Comparison of ENCODE assay signal across 38 cellular contexts in the genomic region with DNA sequence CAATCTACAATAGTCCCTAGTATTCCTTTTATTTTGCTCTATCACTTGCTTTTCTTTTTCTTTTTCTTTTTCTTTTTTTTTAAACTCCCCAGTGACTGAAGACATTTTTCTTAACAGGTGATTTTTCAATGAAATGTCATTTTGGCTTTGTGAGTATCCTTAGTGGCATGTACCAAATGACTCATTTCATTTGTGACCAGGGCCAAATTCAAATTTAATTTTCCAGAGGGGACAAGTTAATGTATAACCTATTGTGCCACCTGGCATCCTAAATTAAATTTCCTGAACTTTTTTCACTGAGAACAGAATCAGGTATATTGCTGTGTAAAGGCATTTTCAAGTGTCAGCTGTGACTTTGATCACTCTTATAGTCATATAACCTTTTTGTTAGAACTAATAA. TPM values are rescaled to one million over a fixed set of nuclear protein-coding genes. Genes with fewer than 3 reads are reported as not detected.
"Had no signal": no experiment of that assay in that cellular context is flagged by ENCODE, and none has a peak within 500 bp of the region (broad histone marks: within the 10 kb centered on the region; RNA-seq: fewer than 3 reads in every experiment).

No MANE protein-coding gene starts in this region.

- DNase-seq: activated B cell treated with CpG ODN at 0.5 μM for 24 hours; activated CD4-positive, alpha-beta memory T cell treated with anti-CD3 and anti-CD28 coated beads for 36 hours; activated CD4-positive, alpha-beta T cell treated with anti-CD3 and anti-CD28 coated beads for 4 hours; activated CD4-positive, alpha-beta T cell treated with anti-CD3 and anti-CD28 coated beads, Interleukin-2, amount 10 ng/mL, durations not matched to agents 24 days and 14 days; activated CD4-positive, alpha-beta T cell treated with anti-CD3 and anti-CD28 coated beads, Interleukin-2, amount 50 U/mL, for 1 hour; activated CD4-positive, alpha-beta T cell treated with anti-CD3 and anti-CD28 coated beads, Interleukin-2, amount 50 U/mL, for 4 hours; activated CD4-positive, CD25-positive, alpha-beta regulatory T cell treated with anti-CD3 and anti-CD28 coated beads, Interleukin-2, amount 50 U/mL, for 72 hours; activated CD8-positive, alpha-beta memory T cell treated with anti-CD3 and anti-CD28 coated beads, Interleukin-2, amount 50 U/mL, for 4 hours; activated CD8-positive, alpha-beta T cell treated with anti-CD3 and anti-CD28 coated beads for 36 hours; activated effector memory CD4-positive, alpha-beta T cell treated with anti-CD3 and anti-CD28 coated beads, Interleukin-2, amount 50 U/mL, for 16 hours; activated gamma-delta T cell treated with Interleukin-2 at 50 U/mL for 16 hours; activated naive CD4-positive, alpha-beta T cell; activated naive CD4-positive, alpha-beta T cell treated with anti-CD3 and anti-CD28 coated beads for 36 hours; activated naive CD4-positive, alpha-beta T cell treated with anti-CD3 and anti-CD28 coated beads, Interleukin-2, amount 50 U/mL, for 16 hours; activated naive CD8-positive, alpha-beta T cell treated with anti-CD3 and anti-CD28 coated beads for 36 hours; activated T-cell treated with anti-CD3 and anti-CD28 coated beads for 4 hours; activated T-cell treated with anti-CD3 and anti-CD28 coated beads, Interleukin-2, amount 50 U/mL, for 1 hour; activated T-cell treated with anti-CD3 and anti-CD28 coated beads, Interleukin-2, amount 50 U/mL, for 4 hours; activated T-cell treated with anti-CD3 and anti-CD28 coated beads, Interleukin-2, amount 50 U/mL, for 72 hours; adrenal gland; amniotic stem cell; aorta; body of pancreas; brain microvascular endothelial cell; central memory CD4-positive, alpha-beta T cell; T-helper 2 cell; T-helper 9 cell had no signal

- H3K36me3 ChIP-seq: adrenal gland, brain microvascular endothelial cell, breast epithelium had no signal

- H3K9me3 Mint-ChIP-seq: activated B cell treated with CpG ODN at 0.5 μM for 24 hours; activated CD4-positive, alpha-beta T cell treated with anti-CD3 and anti-CD28 coated beads, Interleukin-2, amount 10 ng/mL, durations not matched to agents 24 days and 14 days; T-helper 1 cell treated with Interleukin-12 subunit alpha and Interleukin-12 subunit beta and Interleukin-4 antibody, amounts not matched to agents 30 μg/mL and 1 μg/mL, for 36 hours had no signal

- H3K4me1 Mint-ChIP-seq: activated B cell treated with CpG ODN at 0.5 μM for 24 hours; activated CD4-positive, alpha-beta T cell treated with anti-CD3 and anti-CD28 coated beads, Interleukin-2, amount 10 ng/mL, durations not matched to agents 24 days and 14 days; activated naive CD8-positive, alpha-beta T cell treated with anti-CD3 and anti-CD28 coated beads for 36 hours; activated T-helper 17 cell treated with anti-CD3 and anti-CD28 coated beads, Interleukin-2, amount 50 U/mL, for 72 hours had no signal

- H3K4me1 ChIP-seq: adrenal gland, body of pancreas, breast epithelium had no signal

- H3K27me3 Mint-ChIP-seq: activated B cell treated with CpG ODN at 0.5 μM for 24 hours; activated CD4-positive, alpha-beta memory T cell treated with anti-CD3 and anti-CD28 coated beads for 36 hours; activated CD4-positive, alpha-beta T cell treated with anti-CD3 and anti-CD28 coated beads, Interleukin-2, amount 10 ng/mL, durations not matched to agents 24 days and 14 days; activated CD8-positive, alpha-beta T cell treated with anti-CD3 and anti-CD28 coated beads for 36 hours; activated naive CD8-positive, alpha-beta T cell treated with anti-CD3 and anti-CD28 coated beads for 36 hours; activated T-helper 17 cell treated with anti-CD3 and anti-CD28 coated beads, Interleukin-2, amount 50 U/mL, for 72 hours had no signal

- H3K27ac ChIP-seq: adrenal gland, body of pancreas, brain microvascular endothelial cell, breast epithelium, VCaP had no signal

- H3K4me3 Mint-ChIP-seq: activated B cell treated with CpG ODN at 0.5 μM for 24 hours; activated CD4-positive, alpha-beta memory T cell treated with anti-CD3 and anti-CD28 coated beads for 36 hours; activated CD4-positive, alpha-beta T cell treated with anti-CD3 and anti-CD28 coated beads, Interleukin-2, amount 10 ng/mL, durations not matched to agents 24 days and 14 days; activated CD8-positive, alpha-beta T cell treated with anti-CD3 and anti-CD28 coated beads for 36 hours; activated naive CD4-positive, alpha-beta T cell treated with anti-CD3 and anti-CD28 coated beads for 36 hours; activated naive CD8-positive, alpha-beta T cell treated with anti-CD3 and anti-CD28 coated beads for 36 hours; activated T-cell treated with anti-CD3 and anti-CD28 coated beads, Interleukin-2, amount 50 U/mL, for 4 hours; activated T-cell treated with anti-CD3 and anti-CD28 coated beads, Interleukin-2, amount 50 U/mL, for 72 hours; activated T-helper 1 cell treated with anti-CD3 and anti-CD28 coated beads, Interleukin-12 subunit alpha, Interleukin-12 subunit beta, Interleukin-2, Interleukin-4 antibody, amounts not matched to agents 30 ng/mL and 10 ng/mL and 1 ng/mL, durations not matched to agents 14 hours and 24 hours and 36 hours; activated T-helper 17 cell treated with anti-CD3 and anti-CD28 coated beads, Interleukin-2, amount 50 U/mL, for 72 hours; T-helper 1 cell treated with Interleukin-12 subunit alpha and Interleukin-12 subunit beta and Interleukin-4 antibody, amounts not matched to agents 30 μg/mL and 1 μg/mL, for 36 hours; T-helper 2 cell treated with Interferon-gamma antibody and Interleukin-4, amounts not matched to agents 5 μg/mL and 100 μg/mL, for 36 hours had no signal

- H3K36me3 Mint-ChIP-seq: activated CD4-positive, alpha-beta memory T cell treated with anti-CD3 and anti-CD28 coated beads for 36 hours; activated naive CD4-positive, alpha-beta T cell treated with anti-CD3 and anti-CD28 coated beads, Interleukin-2, amount 50 U/mL, for 72 hours; activated naive CD8-positive, alpha-beta T cell treated with anti-CD3 and anti-CD28 coated beads for 36 hours had no signal

- H3K27me3 ChIP-seq: adrenal gland, body of pancreas, brain microvascular endothelial cell, breast epithelium had no signal

- ATAC-seq: activated CD8-positive, alpha-beta T cell treated with anti-CD3 and anti-CD28 coated beads for 36 hours; activated naive CD4-positive, alpha-beta T cell treated with anti-CD3 and anti-CD28 coated beads, Interleukin-2, amount 50 U/mL, for 72 hours; activated T-cell treated with anti-CD3 and anti-CD28 coated beads, Interleukin-2, amount 50 U/mL, for 4 hours; activated T-cell treated with anti-CD3 and anti-CD28 coated beads, Interleukin-2, amount 50 U/mL, for 72 hours; activated T-helper 17 cell treated with anti-CD3 and anti-CD28 coated beads, Interleukin-2, amount 50 U/mL, for 72 hours; body of pancreas had no signal

- H3K9me3 ChIP-seq: adrenal gland, body of pancreas, breast epithelium had no signal

- H3K27ac Mint-ChIP-seq: activated B cell treated with CpG ODN at 0.5 μM for 24 hours; activated CD4-positive, alpha-beta memory T cell treated with anti-CD3 and anti-CD28 coated beads for 36 hours; activated CD4-positive, alpha-beta T cell treated with anti-CD3 and anti-CD28 coated beads, Interleukin-2, amount 10 ng/mL, durations not matched to agents 24 days and 14 days; activated CD8-positive, alpha-beta T cell treated with anti-CD3 and anti-CD28 coated beads for 36 hours; activated naive CD4-positive, alpha-beta T cell treated with anti-CD3 and anti-CD28 coated beads for 36 hours; activated naive CD4-positive, alpha-beta T cell treated with anti-CD3 and anti-CD28 coated beads, Interleukin-2, amount 50 U/mL, for 72 hours; activated naive CD8-positive, alpha-beta T cell treated with anti-CD3 and anti-CD28 coated beads for 36 hours; activated T-cell treated with anti-CD3 and anti-CD28 coated beads, Interleukin-2, amount 50 U/mL, for 72 hours; activated T-helper 1 cell treated with anti-CD3 and anti-CD28 coated beads, Interleukin-12 subunit alpha, Interleukin-12 subunit beta, Interleukin-2, Interleukin-4 antibody, amounts not matched to agents 30 ng/mL and 10 ng/mL and 1 ng/mL, durations not matched to agents 14 hours and 24 hours and 36 hours; activated T-helper 17 cell treated with anti-CD3 and anti-CD28 coated beads, Interleukin-2, amount 50 U/mL, for 72 hours; T-helper 1 cell treated with Interleukin-12 subunit alpha and Interleukin-12 subunit beta and Interleukin-4 antibody, amounts not matched to agents 30 μg/mL and 1 μg/mL, for 36 hours; T-helper 2 cell treated with Interferon-gamma antibody and Interleukin-4, amounts not matched to agents 5 μg/mL and 100 μg/mL, for 36 hours had no signal

- H3K4me3 ChIP-seq: adrenal gland, body of pancreas, breast epithelium had no signal

- FAIRE-seq: astrocyte, TTC549 had no signal

RNA-seq across cellular contexts. Expression of a gene that starts 39.7 kb away (rescaled TPM):
- total RNA-seq: activated CD4-positive, alpha-beta memory T cell treated with anti-CD3 and anti-CD28 coated beads for 36 hours; activated CD4-positive, alpha-beta T cell treated with anti-CD3 and anti-CD28 coated beads, Interleukin-2, amount 10 ng/mL, durations not matched to agents 24 days and 14 days; activated CD8-positive, alpha-beta memory T cell treated with anti-CD3 and anti-CD28 coated beads for 36 hours; activated CD8-positive, alpha-beta T cell treated with anti-CD3 and anti-CD28 coated beads for 36 hours; activated naive CD4-positive, alpha-beta T cell treated with anti-CD3 and anti-CD28 coated beads for 36 hours; activated naive CD4-positive, alpha-beta T cell treated with anti-CD3 and anti-CD28 coated beads, Interleukin-2, amount 50 U/mL, for 72 hours; activated naive CD8-positive, alpha-beta T cell treated with anti-CD3 and anti-CD28 coated beads for 36 hours; activated T-cell treated with anti-CD3 and anti-CD28 coated beads, Interleukin-2, amount 50 U/mL, for 72 hours; activated T-helper 1 cell treated with anti-CD3 and anti-CD28 coated beads, Interleukin-12 subunit alpha, Interleukin-12 subunit beta, Interleukin-2, Interleukin-4 antibody, amounts not matched to agents 30 ng/mL and 10 ng/mL and 1 ng/mL, durations not matched to agents 14 hours and 24 hours and 36 hours; activated T-helper 17 cell treated with anti-CD3 and anti-CD28 coated beads, Interleukin-2, amount 50 U/mL, for 72 hours; cardiac septum had no signal
